1 cellular context compared by ENCODE assay signal in the genomic region with DNA sequence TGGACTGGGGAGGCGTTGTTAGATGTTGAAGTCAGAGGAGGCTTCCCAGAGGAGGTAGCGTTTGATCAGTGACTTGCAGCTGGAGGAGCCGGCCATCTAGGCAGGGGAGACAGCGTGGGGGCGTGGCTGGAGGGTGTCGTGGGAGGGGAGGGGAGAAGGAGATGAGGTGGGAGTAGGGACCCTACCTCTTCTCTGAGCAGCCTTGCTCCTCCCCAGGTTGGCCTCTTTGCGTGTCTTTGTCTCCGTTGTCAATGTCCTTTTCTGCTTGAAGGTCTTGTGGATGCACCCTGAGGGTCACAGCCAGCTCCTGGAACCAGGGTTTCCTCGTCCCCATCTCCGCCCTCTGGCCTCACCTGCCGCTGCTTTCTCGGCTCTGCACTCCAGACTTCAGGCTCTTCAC.
TF ChIP-seq lines count a peak whose summit lies in the region.

No MANE protein-coding gene starts in this region.

TF ChIP-seq in WTC11, 78 proteins besides CTCF, POLR2A, EP300 and RAD21:
- TF ChIP-seq, protein P1, sequence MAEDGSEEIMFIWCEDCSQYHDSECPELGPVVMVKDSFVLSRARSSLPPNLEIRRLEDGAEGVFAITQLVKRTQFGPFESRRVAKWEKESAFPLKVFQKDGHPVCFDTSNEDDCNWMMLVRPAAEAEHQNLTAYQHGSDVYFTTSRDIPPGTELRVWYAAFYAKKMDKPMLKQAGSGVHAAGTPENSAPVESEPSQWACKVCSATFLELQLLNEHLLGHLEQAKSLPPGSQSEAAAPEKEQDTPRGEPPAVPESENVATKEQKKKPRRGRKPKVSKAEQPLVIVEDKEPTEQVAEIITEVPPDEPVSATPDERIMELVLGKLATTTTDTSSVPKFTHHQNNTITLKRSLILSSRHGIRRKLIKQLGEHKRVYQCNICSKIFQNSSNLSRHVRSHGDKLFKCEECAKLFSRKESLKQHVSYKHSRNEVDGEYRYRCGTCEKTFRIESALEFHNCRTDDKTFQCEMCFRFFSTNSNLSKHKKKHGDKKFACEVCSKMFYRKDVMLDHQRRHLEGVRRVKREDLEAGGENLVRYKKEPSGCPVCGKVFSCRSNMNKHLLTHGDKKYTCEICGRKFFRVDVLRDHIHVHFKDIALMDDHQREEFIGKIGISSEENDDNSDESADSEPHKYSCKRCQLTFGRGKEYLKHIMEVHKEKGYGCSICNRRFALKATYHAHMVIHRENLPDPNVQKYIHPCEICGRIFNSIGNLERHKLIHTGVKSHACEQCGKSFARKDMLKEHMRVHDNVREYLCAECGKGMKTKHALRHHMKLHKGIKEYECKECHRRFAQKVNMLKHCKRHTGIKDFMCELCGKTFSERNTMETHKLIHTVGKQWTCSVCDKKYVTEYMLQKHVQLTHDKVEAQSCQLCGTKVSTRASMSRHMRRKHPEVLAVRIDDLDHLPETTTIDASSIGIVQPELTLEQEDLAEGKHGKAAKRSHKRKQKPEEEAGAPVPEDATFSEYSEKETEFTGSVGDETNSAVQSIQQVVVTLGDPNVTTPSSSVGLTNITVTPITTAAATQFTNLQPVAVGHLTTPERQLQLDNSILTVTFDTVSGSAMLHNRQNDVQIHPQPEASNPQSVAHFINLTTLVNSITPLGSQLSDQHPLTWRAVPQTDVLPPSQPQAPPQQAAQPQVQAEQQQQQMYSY (CRISPR knock-in tag; IDR thresholded peaks at IDR 0.05), result peak; percentile 65
- TF ChIP-seq, protein P2, sequence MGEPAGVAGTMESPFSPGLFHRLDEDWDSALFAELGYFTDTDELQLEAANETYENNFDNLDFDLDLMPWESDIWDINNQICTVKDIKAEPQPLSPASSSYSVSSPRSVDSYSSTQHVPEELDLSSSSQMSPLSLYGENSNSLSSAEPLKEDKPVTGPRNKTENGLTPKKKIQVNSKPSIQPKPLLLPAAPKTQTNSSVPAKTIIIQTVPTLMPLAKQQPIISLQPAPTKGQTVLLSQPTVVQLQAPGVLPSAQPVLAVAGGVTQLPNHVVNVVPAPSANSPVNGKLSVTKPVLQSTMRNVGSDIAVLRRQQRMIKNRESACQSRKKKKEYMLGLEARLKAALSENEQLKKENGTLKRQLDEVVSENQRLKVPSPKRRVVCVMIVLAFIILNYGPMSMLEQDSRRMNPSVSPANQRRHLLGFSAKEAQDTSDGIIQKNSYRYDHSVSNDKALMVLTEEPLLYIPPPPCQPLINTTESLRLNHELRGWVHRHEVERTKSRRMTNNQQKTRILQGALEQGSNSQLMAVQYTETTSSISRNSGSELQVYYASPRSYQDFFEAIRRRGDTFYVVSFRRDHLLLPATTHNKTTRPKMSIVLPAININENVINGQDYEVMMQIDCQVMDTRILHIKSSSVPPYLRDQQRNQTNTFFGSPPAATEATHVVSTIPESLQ (CRISPR knock-in tag; IDR thresholded peaks at IDR 0.05), result no peak
TF ChIP-seq in WTC11: peak in this region for 1.
